In the genomic region with DNA sequence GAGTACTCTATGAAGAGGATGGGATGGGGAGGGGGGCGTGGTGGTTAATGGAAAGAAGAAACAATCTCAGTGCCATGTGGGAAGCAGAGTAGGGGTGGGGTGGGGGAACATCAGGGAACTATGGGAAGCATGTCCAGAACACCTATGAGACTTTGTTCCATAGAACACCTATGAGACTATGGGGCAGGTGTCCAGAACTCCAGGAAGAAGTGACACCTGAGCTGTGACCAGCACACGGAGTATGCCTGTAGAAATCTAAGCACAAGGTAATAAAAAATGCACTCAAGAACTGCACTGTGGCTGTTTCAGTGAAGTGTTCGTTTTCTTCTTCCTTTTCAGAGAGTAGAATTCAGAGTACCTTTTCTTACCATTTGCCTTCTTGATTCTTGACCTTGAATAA, we compare ENCODE assay signal across 22 cellular contexts.
"Had no signal": no experiment of that assay in that cellular context is flagged by ENCODE, and none has a peak within 500 bp of the region (broad histone marks: within the 10 kb centered on the region; RNA-seq: fewer than 3 reads in every experiment).

No MANE protein-coding gene starts in this region.

- H3K27me3 ChIP-seq: left lung, ovary, right atrium auricular region, right lobe of liver, stomach, testis, thyroid gland, upper lobe of right lung had no signal

- H3K4me1 ChIP-seq: left lung, right atrium auricular region, right lobe of liver, stomach, testis, thyroid gland, upper lobe of right lung had no signal

- H3K4me3 ChIP-seq: left lung, lung, ovary, right atrium auricular region, right lobe of liver, stomach, testis, thyroid gland, upper lobe of right lung had no signal

- H3K36me3 ChIP-seq: left lung, ovary, right atrium auricular region, right lobe of liver, stomach, thyroid gland, upper lobe of right lung had no signal

- H3K27ac ChIP-seq: left lung, ovary, right atrium auricular region, right lobe of liver, stomach, testis, thyroid gland, upper lobe of right lung had no signal

- DNase-seq: hippocampal formation; kidney glomerular epithelial cell; left cardiac atrium; left lung; mesendoderm; naive thymus-derived CD4-positive, alpha-beta T cell; ovary; right lobe of liver; stimulated activated CD4-positive, alpha-beta T cell treated with anti-CD3 and anti-CD28 coated beads, Interleukin-12 subunit alpha, Interleukin-12 subunit beta, amount 100 ng/mL, for 4 hours; stimulated activated CD4-positive, alpha-beta T cell treated with anti-CD3 and anti-CD28 coated beads, Interleukin-15, amount 100 ng/mL, for 24 hours; stimulated activated CD4-positive, alpha-beta T cell treated with anti-CD3 and anti-CD28 coated beads, Interleukin-2, amount 100 ng/mL, for 24 hours; stimulated activated CD4-positive, alpha-beta T cell treated with anti-CD3 and anti-CD28 coated beads, Interleukin-4, amount 100 ng/mL, for 1 hour; stimulated activated naive B cell treated with anti-CD40 and anti-IgM and Interleukin-4, amounts not matched to agents 10 μg/mL and 1 μg/mL and 100 μg/mL, for 72 hours; stimulated activated naive CD8-positive, alpha-beta T cell treated with anti-CD3 and anti-CD28 coated beads, Interleukin-15, Interleukin-2, amounts not matched to agents 100 U/mL and 50 U/mL, for 24 hours; stomach; testis; thyroid gland; trophoblast cell; upper lobe of right lung had no signal

- H3K9me3 ChIP-seq: left lung, ovary, right atrium auricular region, right lobe of liver, stomach, testis, thyroid gland, upper lobe of right lung had no signal

- ATAC-seq: left cardiac atrium; left lung; naive thymus-derived CD4-positive, alpha-beta T cell; natural killer cell treated with Interleukin-12 subunit alpha and Interleukin-12 subunit beta and Interleukin-15 and Interleukin-18, amount 100 ng/mL, for 72 hours; right lobe of liver; stimulated activated naive B cell treated with anti-CD40 and anti-IgM and Interleukin-4, amounts not matched to agents 10 μg/mL and 1 μg/mL and 100 μg/mL, for 72 hours; stimulated activated naive CD8-positive, alpha-beta T cell treated with anti-CD3 and anti-CD28 coated beads, Interleukin-15, Interleukin-2, amounts not matched to agents 100 U/mL and 50 U/mL, for 24 hours; upper lobe of right lung had no signal
